ENCODE assay signal across 1 cellular context in genomic region chrX:119468930-119469635, GRCh38.
TF ChIP-seq lines count a peak whose summit lies in the region.

No MANE protein-coding gene starts in this region.

TF ChIP-seq in K562, 482 proteins besides CTCF, POLR2A, EP300 and RAD21 (continued from another document and continues in another):
- TF ChIP-seq RERE (CRISPR knock-in tag; IDR thresholded peaks at IDR 0.05; ENCODE audit: borderline replicate concordance) (no peak), IFI16 (CRISPR knock-in tag; IDR thresholded peaks at IDR 0.05) (no peak), ZNF318 (IDR thresholded peaks at IDR 0.05; ENCODE audit: borderline replicate concordance in 1 of 2, low read depth in 1 of 2) (no peak), ZNF217 (CRISPR knock-in tag; IDR thresholded peaks at IDR 0.05) (no peak), ADNP (tag; IDR thresholded peaks at IDR 0.05) (no peak), CREB3L1 (IDR thresholded peaks at IDR 0.05; ENCODE audit: borderline replicate concordance, low read depth) (0 out of 2 replicates have a peak, but pooled peaks have one; percentile 21), YY1 (IDR thresholded peaks at IDR 0.05; ENCODE audit: borderline replicate concordance in 1 of 3, control insufficient read depth in 1 of 3, extremely low read depth in 1 of 3, insufficient read depth in 3 of 3, insufficient read length in 1 of 3, insufficient replicate concordance in 2 of 3, low read depth in 1 of 3, low read length in 2 of 3) (peak in 2 of 3 experiments; percentile 66 to 67), ELK3 (CRISPR knock-in tag; IDR thresholded peaks at IDR 0.05) (no peak), NFYB (IDR thresholded peaks at IDR 0.05; ENCODE audit: extremely low read depth, insufficient read length) (no peak), PBX2 (CRISPR knock-in tag; IDR thresholded peaks at IDR 0.05; ENCODE audit: low read depth) (no peak), PBX2 (tag; conservative IDR thresholded peaks at IDR 0.05; ENCODE audit: low read depth) (no peak), HMGN3 (IDR thresholded peaks at IDR 0.05; ENCODE audit: borderline replicate concordance, extremely low read depth, insufficient read length, low read depth, low read length) (peak; percentile 82), ZBTB34 (CRISPR knock-in tag; IDR thresholded peaks at IDR 0.05) (no peak), E2F5 (CRISPR knock-in tag; IDR thresholded peaks at IDR 0.05) (peak; percentile 54; the same call in 1 of the 2 replicates), RBM17 (IDR thresholded peaks at IDR 0.05; ENCODE audit: borderline replicate concordance, low read depth, low read length) (no peak), REST (CRISPR knock-in tag; IDR thresholded peaks at IDR 0.05; ENCODE audit: low read depth) (peak; percentile 63; the same call in 1 of the 2 replicates), JUN (IDR thresholded peaks at IDR 0.05; ENCODE audit: borderline replicate concordance, low read depth, low read length) (0 out of 2 replicates have a peak, but pooled peaks have one; percentile 6), JUN (CRISPR knock-in tag; IDR thresholded peaks at IDR 0.05; ENCODE audit: borderline replicate concordance) (no peak), EWSR1 (IDR thresholded peaks at IDR 0.05; ENCODE audit: borderline replicate concordance, low read depth, partially characterized antibody) (no peak), ZEB2 (IDR thresholded peaks at IDR 0.05) (0 out of 2 replicates have a peak, but pooled peaks have one; percentile 40)
